19 cellular contexts compared by ENCODE assay signal in the genomic region with DNA sequence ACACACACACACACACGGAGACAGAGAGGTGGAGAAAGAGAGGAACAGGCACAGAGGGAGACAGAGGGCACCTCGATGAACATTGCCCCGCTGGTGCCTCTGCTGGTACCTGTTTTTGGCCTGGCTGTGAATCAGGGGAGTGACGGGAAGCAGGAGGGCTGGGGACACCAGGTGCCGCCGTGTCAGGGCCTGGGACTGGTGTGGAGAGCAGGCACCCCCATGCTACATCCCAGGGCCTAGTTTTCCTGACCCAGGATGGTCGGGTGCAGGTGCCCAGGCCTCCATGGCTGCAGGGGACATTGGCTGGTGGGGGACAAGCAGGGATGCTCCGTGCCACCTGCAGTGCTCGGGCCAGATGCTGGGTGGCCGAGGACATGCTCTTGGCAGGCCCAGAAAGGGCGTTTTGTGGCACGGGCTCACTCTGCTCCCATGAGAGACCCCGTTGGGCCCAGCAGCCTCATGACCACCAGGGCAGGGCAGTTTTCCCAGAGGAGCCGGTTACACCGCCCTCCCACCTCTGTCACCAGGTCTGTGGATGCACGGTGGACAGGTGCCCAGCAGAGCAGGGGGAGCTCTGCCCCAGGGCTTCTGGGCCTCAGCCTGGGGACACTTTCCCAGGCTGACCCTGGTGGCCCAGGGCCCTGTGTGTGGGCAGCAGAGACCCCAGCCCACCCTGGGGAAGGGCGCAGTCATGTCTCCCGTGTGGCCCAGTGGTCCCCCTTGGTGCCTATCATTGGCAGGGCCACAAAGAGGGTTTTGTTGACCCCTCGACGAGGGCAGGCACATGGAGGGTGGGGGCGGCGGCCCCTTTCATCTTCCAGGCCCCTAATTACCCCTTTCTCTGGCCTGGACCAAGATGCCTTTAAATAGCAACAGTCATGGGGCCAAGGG.
A peak's percentile ranks its signal among the peaks of the same experiment; 100 is the strongest.
DNase-seq lines count a peak whose midpoint lies in the region; ATAC-seq, FAIRE-seq and TF ChIP-seq lines count a peak whose summit lies in the region.
"Had no signal": no experiment of that assay in that cellular context is flagged by ENCODE, and none has a peak within 500 bp of the region (broad histone marks: within the 10 kb centered on the region; RNA-seq: fewer than 3 reads in every experiment).

No MANE protein-coding gene starts in this region.

- H3K4me3 Mint-ChIP-seq in endodermal cell = no peak overlapping the region
- H3K4me3 Mint-ChIP-seq: activated T-cell treated with anti-CD3 and anti-CD28 coated beads, Interleukin-2, amount 50 U/mL, for 72 hours had no signal

- H3K36me3 ChIP-seq in BLaER1 (no peaks in the 10 kb centered on the region), endodermal cell (ENCODE audit: control insufficient read depth, insufficient read depth, low read length) (no peaks in the 10 kb centered on the region), psoas muscle (ENCODE audit: insufficient read depth in 1 of 2, low read depth in 1 of 2) (no peaks in the 10 kb centered on the region)

- H3K9me3 ChIP-seq in BLaER1 (no peaks in the 10 kb centered on the region), endodermal cell (ENCODE audit: control insufficient read depth, low read length) (peaks cover 17% of the 10 kb centered on the region), psoas muscle (peaks cover 4% of the 10 kb centered on the region)

- H3K27ac ChIP-seq in BLaER1 = peak overlapping the region; percentile 95
- no peak overlapping the region for H3K27ac ChIP-seq in endodermal cell (ENCODE audit: low read depth, low read length)
- H3K27ac ChIP-seq in psoas muscle = no peak overlapping the region

- CTCF ChIA-PET in GM10248 (lab: Yijun Ruan, JAX) = no interaction called here

- H3K4me1 ChIP-seq in BLaER1 (peaks cover 49% of the 10 kb centered on the region), endodermal cell (ENCODE audit: control insufficient read depth, insufficient read depth, low read length) (peaks cover 2% of the 10 kb centered on the region), psoas muscle (no peaks in the 10 kb centered on the region)

- H3K4me2 ChIP-seq in BLaER1 = peak overlapping the region; percentile 82

- WGBS in endodermal cell (ENCODE audit: insufficient coverage in 1 of 2, insufficient read length in 1 of 2), 2 experiments = 88 to 96% methylated on average over 9 to 22 of the region's 22 CpGs
- 71 to 79% (median 78%) methylated on average over 19 to 22 of the region's 22 CpGs for WGBS in psoas muscle, 3 donors

- H3K27me3 ChIP-seq in BLaER1 (no peaks in the 10 kb centered on the region), endodermal cell (ENCODE audit: control insufficient read depth, insufficient read depth, low read length, poor library complexity, severe bottlenecking) (no peaks in the 10 kb centered on the region), psoas muscle (ENCODE audit: insufficient read depth in 3 of 3, low read length in 2 of 3) (no peaks in the 10 kb centered on the region)

- peaks cover 9% of the 10 kb centered on the region for H3K9me3 Mint-ChIP-seq in endodermal cell

- no peak for TF ChIP-seq POLR2A in GM12892 (IDR thresholded peaks at IDR 0.05; ENCODE audit: low read depth, low read length)

- H3K36me3 Mint-ChIP-seq in endodermal cell (ENCODE audit: low read depth) = peaks cover 3% of the 10 kb centered on the region

- H3K27ac Mint-ChIP-seq in endodermal cell = peak overlapping the region; percentile 86
- H3K27ac Mint-ChIP-seq: activated T-cell treated with anti-CD3 and anti-CD28 coated beads, Interleukin-2, amount 50 U/mL, for 72 hours had no signal

- H3K4me3 ChIP-seq in BLaER1 = no peak overlapping the region
- H3K4me3 ChIP-seq in endodermal cell (ENCODE audit: low read length) = no peak overlapping the region
- H3K4me3 ChIP-seq in psoas muscle = no peak overlapping the region
- H3K4me3 ChIP-seq: K562 had no signal

- H3K27me3 Mint-ChIP-seq in endodermal cell (ENCODE audit: insufficient read depth) = no peaks in the 10 kb centered on the region

- no peaks in the 10 kb centered on the region for H4K20me1 ChIP-seq in BLaER1

- intact Hi-C loops in psoas muscle (cut with DNase I) = no loop called here

- TF ChIP-seq CTCF in endodermal cell (conservative IDR thresholded peaks at IDR 0.05) (no peak), psoas muscle (IDR thresholded peaks at IDR 0.05) (no peak), GM10248 (IDR thresholded peaks at IDR 0.05; ENCODE audit: control extremely low read depth, extremely low read depth, low read depth, missing control alignments) (no peak)

- H3K4me1 Mint-ChIP-seq in endodermal cell = peaks cover 21% of the 10 kb centered on the region

- POLR2A ChIA-PET in GM10248 (lab: Yijun Ruan, JAX) = no interaction called here

- H3K9ac ChIP-seq in BLaER1 (peak overlapping the region; percentile 79), endodermal cell (ENCODE audit: extremely low read depth, low read length, poor library complexity, severe bottlenecking) (no peak overlapping the region)

- DNase-seq in GM12892 (ENCODE audit: insufficient read length) (peak; percentile 7), endodermal cell (peak; percentile 62), psoas muscle (peak; percentile 6 to 37), CD1c-positive myeloid dendritic cell (ENCODE audit: extremely low spot score) (no peak), EL (no peak), GM10248 (ENCODE audit: extremely low spot score) (no peak)
- DNase-seq: activated CD4-positive, alpha-beta T cell treated with anti-CD3 and anti-CD28 coated beads, Interleukin-2, amount 50 U/mL, for 1 hour; activated T-cell treated with anti-CD3 and anti-CD28 coated beads, Interleukin-2, amount 50 U/mL, for 72 hours; COR-L47; glutamatergic neuron; mesenchymal stem cell; NCI-H2029; RPMI8226; stimulated activated naive CD8-positive, alpha-beta T cell treated with anti-CD3 and anti-CD28 coated beads, Interleukin-15, Interleukin-2, amounts not matched to agents 100 U/mL and 50 U/mL, for 24 hours; SW 1271 had no signal

- no peak for ATAC-seq in psoas muscle
- ATAC-seq: activated T-cell treated with anti-CD3 and anti-CD28 coated beads, Interleukin-2, amount 50 U/mL, for 72 hours; K562; stimulated activated naive CD8-positive, alpha-beta T cell treated with anti-CD3 and anti-CD28 coated beads, Interleukin-15, Interleukin-2, amounts not matched to agents 100 U/mL and 50 U/mL, for 24 hours had no signal

- no peak for FAIRE-seq in GM12892 (lab: Jason Lieb, UNC)
- FAIRE-seq: bronchial epithelial cell, K562, urothelium cell line had no signal

Comparison
In these comparisons a context has a peak if more than half of its experiments do, and no peak if none do; other contexts are left out.
1. DNase-seq: peak in GM12892 (single experiment), endodermal cell (single experiment) and psoas muscle (2 of 2); none in CD1c-positive myeloid dendritic cell (single experiment), EL (single experiment) and GM10248 (single experiment).